10 cellular contexts compared by ENCODE assay signal in genomic region chr7:131400833-131401593, GRCh38.
DNase-seq lines count a peak whose midpoint lies in the region; ATAC-seq and TF ChIP-seq lines count a peak whose summit lies in the region.
"Had no signal": no experiment of that assay in that cellular context is flagged by ENCODE, and none has a peak within 500 bp of the region (broad histone marks: within the 10 kb centered on the region; RNA-seq: fewer than 3 reads in every experiment).

No MANE protein-coding gene starts in this region.

- TF ChIP-seq POLR2A in breast epithelium (IDR thresholded peaks at IDR 0.05), result no peak
- no peak for TF ChIP-seq POLR2A in esophagus squamous epithelium (IDR thresholded peaks at IDR 0.05)
- no peak for TF ChIP-seq POLR2A in uterus (IDR thresholded peaks at IDR 0.05)

- intact Hi-C loops in breast epithelium (cut with DNase I; ENCODE audit: low total_unique reads), result no loop called here
- intact Hi-C loops in mammary epithelial cell (cut with micrococcal nuclease), result no loop called here
- intact Hi-C loops in esophagus squamous epithelium (cut with DNase I), result no loop called here
- intact Hi-C loops in uterus (cut with DNase I; ENCODE audit: low total_unique reads), result no loop called here
- intact Hi-C loops in colonic mucosa (cut with DNase I), result no loop called here

- DNase-seq in breast epithelium (ENCODE audit: low spot score in 2 of 2) (no peak), mammary epithelial cell (no peak), esophagus squamous epithelium (lab: John Stamatoyannopoulos, UW) (no peak), medulla oblongata (ENCODE audit: extremely low spot score) (peak; percentile 38), uterus (no peak), colonic mucosa (no peak), osteoblast (ENCODE audit: insufficient read length, low spot score, missing footprints) (no peak)
- DNase-seq: activated CD4-positive, CD25-positive, alpha-beta regulatory T cell treated with anti-CD3 and anti-CD28 coated beads, Interleukin-2, amount 50 U/mL, for 72 hours; AML-193 had no signal

- TF ChIP-seq CTCF in breast epithelium (IDR thresholded peaks at IDR 0.05) (no peak), mammary epithelial cell (conservative IDR thresholded peaks at IDR 0.05 in 1 of 2, IDR thresholded peaks at IDR 0.05 in 1 of 2; ENCODE audit: extremely low read depth in 1 of 2, insufficient read depth in 1 of 2, low read depth in 1 of 2, low read length in 2 of 2) (no peak), esophagus squamous epithelium (IDR thresholded peaks at IDR 0.05) (no peak), uterus (IDR thresholded peaks at IDR 0.05) (no peak), colonic mucosa (IDR thresholded peaks at IDR 0.05) (no peak), osteoblast (IDR thresholded peaks at IDR 0.05; ENCODE audit: extremely low read depth, low read depth, low read length) (no peak)

- CTCF ChIA-PET in mammary epithelial cell (lab: Charles Lee; ENCODE audit: low non-redundant PET), result no interaction called here

- in situ Hi-C loops in mammary epithelial cell (cut with MboI; ENCODE audit: low sequenced_read_pairs in 2 of 2), result no loop called here

- dilution Hi-C loops in mammary epithelial cell (cut with HindIII; ENCODE audit: low sequenced_read_pairs), result no loop called here

- H3K4me3 ChIP-seq in breast epithelium (no peak overlapping the region), mammary epithelial cell (replicated peaks in 1 of 3; ENCODE audit: insufficient read depth in 1 of 3, low read depth in 2 of 3, low read length in 3 of 3) (no peak overlapping the region), esophagus squamous epithelium (peak overlapping the region in 1 of 4 donors; percentile 18), uterus (no peak overlapping the region), colonic mucosa (no peak overlapping the region), osteoblast (ENCODE audit: insufficient read depth, low read length) (no peak overlapping the region)

- H3K4me2 ChIP-seq in mammary epithelial cell (ENCODE audit: insufficient read depth, low read depth, low read length) (no peak overlapping the region), osteoblast (ENCODE audit: insufficient read depth, low read length) (no peak overlapping the region)

- H4K20me1 ChIP-seq in mammary epithelial cell (ENCODE audit: insufficient read depth, low read length), result no peaks in the 10 kb centered on the region
- H4K20me1 ChIP-seq in osteoblast (ENCODE audit: insufficient read depth, low read length), result no peaks in the 10 kb centered on the region

- no peaks in the 10 kb centered on the region for H3K27me3 ChIP-seq in breast epithelium
- H3K27me3 ChIP-seq in mammary epithelial cell (ENCODE audit: insufficient read depth, low read length), result no peaks in the 10 kb centered on the region
- H3K27me3 ChIP-seq in esophagus squamous epithelium, result no peaks in the 10 kb centered on the region
- H3K27me3 ChIP-seq in uterus, result no peaks in the 10 kb centered on the region
- no peaks in the 10 kb centered on the region for H3K27me3 ChIP-seq in colonic mucosa
- no peaks in the 10 kb centered on the region for H3K27me3 ChIP-seq in osteoblast (ENCODE audit: insufficient read depth, low read length)

- no TSS peak for BruUV-seq in mammary epithelial cell (replicated peaks; lab: Mats Ljungman, UMichigan)

- H3K9me3 ChIP-seq in breast epithelium, result peaks cover 0 to 11% of the 10 kb centered on the region in 2 donors
- no peaks in the 10 kb centered on the region for H3K9me3 ChIP-seq in mammary epithelial cell (replicated peaks; ENCODE audit: insufficient read depth, low read length)
- peaks cover 0 to 9% (median 7%) of the 10 kb centered on the region in 3 donors for H3K9me3 ChIP-seq in esophagus squamous epithelium
- no peaks in the 10 kb centered on the region for H3K9me3 ChIP-seq in uterus
- no peaks in the 10 kb centered on the region for H3K9me3 ChIP-seq in colonic mucosa
- no peaks in the 10 kb centered on the region for H3K9me3 ChIP-seq in osteoblast (ENCODE audit: low read depth, low read length)

- H3K4me1 ChIP-seq in breast epithelium (no peaks in the 10 kb centered on the region), mammary epithelial cell (ENCODE audit: insufficient read depth, low read length) (no peaks in the 10 kb centered on the region), esophagus squamous epithelium (peaks cover 0 to 8% (median 8%) of the 10 kb centered on the region in 3 donors), uterus (peaks cover 0 to 6% of the 10 kb centered on the region in 2 donors), colonic mucosa (no peaks in the 10 kb centered on the region), osteoblast (ENCODE audit: insufficient read depth, low read length) (no peaks in the 10 kb centered on the region)

- H2AFZ ChIP-seq in mammary epithelial cell (ENCODE audit: low read depth, low read length) (no peak overlapping the region), osteoblast (ENCODE audit: low read length) (no peak overlapping the region)

- H3K27ac ChIP-seq in breast epithelium (peak overlapping the region; percentile 62 to 72), mammary epithelial cell (ENCODE audit: insufficient read depth, low read depth, low read length) (no peak overlapping the region), esophagus squamous epithelium (peak overlapping the region in 3 of 4 donors; percentile 54 to 72 (median 61)), uterus (peak overlapping the region; percentile 56 to 71), colonic mucosa (no peak overlapping the region), osteoblast (ENCODE audit: low read depth, low read length) (no peak overlapping the region)

- H3K9ac ChIP-seq in mammary epithelial cell (ENCODE audit: insufficient read depth, low read length) (no peak overlapping the region), colonic mucosa (ENCODE audit: low read depth in 2 of 2, low read length in 2 of 2) (no peak overlapping the region)

- peaks cover 5% of the 10 kb centered on the region for H3K79me2 ChIP-seq in mammary epithelial cell (ENCODE audit: insufficient read depth, low read length)
- peaks cover 26% of the 10 kb centered on the region for H3K79me2 ChIP-seq in osteoblast (ENCODE audit: insufficient read depth, low read length)

- ATAC-seq in HG03097 (IDR thresholded peaks at IDR 0.05; ENCODE audit: low FRiP score, unreplicated experiment), result no peak

- H3K36me3 ChIP-seq in breast epithelium, result no peaks in the 10 kb centered on the region
- H3K36me3 ChIP-seq in mammary epithelial cell (ENCODE audit: insufficient read depth, low read length), result peaks cover 3% of the 10 kb centered on the region
- peaks cover 0 to 52% (median 0%) of the 10 kb centered on the region in 3 donors for H3K36me3 ChIP-seq in esophagus squamous epithelium
- no peaks in the 10 kb centered on the region for H3K36me3 ChIP-seq in uterus
- no peaks in the 10 kb centered on the region for H3K36me3 ChIP-seq in colonic mucosa
- H3K36me3 ChIP-seq in osteoblast (ENCODE audit: insufficient read depth, low read length), result peaks cover 21% of the 10 kb centered on the region

Comparison
In these comparisons a context has a peak if more than half of its experiments do, and no peak if none do; other contexts are left out.
1. H3K27ac ChIP-seq: peak in breast epithelium (2 of 2), esophagus squamous epithelium (3 of 4) and uterus (2 of 2); none in mammary epithelial cell (single experiment), colonic mucosa (single experiment) and osteoblast (single experiment).